8 cellular contexts compared by ENCODE assay signal in the genomic region with DNA sequence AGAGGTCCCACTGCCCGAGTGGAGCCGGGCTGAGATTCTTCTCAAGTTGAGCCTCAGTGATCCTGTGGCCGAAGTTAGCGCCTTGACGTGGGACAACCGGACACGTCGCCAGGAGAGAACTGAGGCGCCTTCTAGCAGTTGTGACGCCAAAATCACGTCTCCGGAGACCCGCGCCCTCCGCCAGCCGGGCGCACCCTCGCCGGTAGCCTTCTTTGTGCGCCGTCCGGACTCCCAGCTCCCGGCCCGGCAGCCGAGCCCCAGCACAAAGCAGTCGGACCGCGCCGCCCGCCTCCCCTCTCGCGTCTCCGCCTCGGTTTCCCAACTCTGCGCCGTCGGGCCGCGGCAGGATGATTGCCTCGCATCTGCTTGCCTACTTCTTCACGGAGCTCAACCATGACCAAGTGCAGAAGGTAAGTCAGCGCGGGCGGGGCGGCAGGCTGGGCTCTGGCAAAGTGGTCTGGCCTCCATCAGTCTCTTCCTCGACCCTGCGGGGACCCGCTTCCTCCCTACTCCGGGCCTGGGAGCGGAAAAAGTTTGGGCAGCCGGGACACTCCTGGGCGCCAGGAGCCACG. TPM values are rescaled to one million over a fixed set of nuclear protein-coding genes. Genes with fewer than 3 reads are reported as not detected.
A peak's percentile ranks its signal among the peaks of the same experiment; 100 is the strongest.
DNase-seq lines count a peak whose midpoint lies in the region; ATAC-seq and TF ChIP-seq lines count a peak whose summit lies in the region.
"Not testable (repeated sequence)": the region's sequence is repeated elsewhere in the genome, so short reads cannot be mapped to it uniquely, and the experiment has no call there.

No MANE protein-coding gene starts in this region.

- H3K9me3 ChIP-seq in Karpas-422 (ENCODE audit: low read length); body of pancreas; left ventricle myocardium inferior (replicated peaks); neutrophil; tibial artery: not testable (repeated sequence)

- H3K9me3 Mint-ChIP-seq in activated B cell treated with CpG ODN at 0.5 μM for 24 hours: not testable (repeated sequence)

- H3K4me3 ChIP-seq in Karpas-422 (ENCODE audit: low read length) (peak overlapping the region; percentile 88), body of pancreas (peak overlapping the region; percentile 41 to 68), left ventricle myocardium inferior (peak overlapping the region; percentile 81), neutrophil (ENCODE audit: low read depth in 1 of 2, low read length in 1 of 2) (peak overlapping the region; percentile 89 to 97), tibial artery (peak overlapping the region; percentile 59 to 69)

- peak overlapping the region; percentile 78; the same call in 1 of the 2 replicates for H2AFZ ChIP-seq in Karpas-422 (ENCODE audit: low read length)

- peaks cover 31% of the 10 kb centered on the region for H3K4me1 Mint-ChIP-seq in activated B cell treated with CpG ODN at 0.5 μM for 24 hours

- H3K27ac Mint-ChIP-seq in activated B cell treated with CpG ODN at 0.5 μM for 24 hours: peak overlapping the region; percentile 90

- POLR2A ChIA-PET in activated B cell treated with CpG ODN at 0.5 μM for 24 hours (lab: Charles Lee): interaction anchor here (0.6 to 6.6 kb wide), 5 partner anchors 10 to 1541 kb away, joined by 3 to 47 read pairs (median 3); a partner anchor contains a TSS

- H3K9ac ChIP-seq in Karpas-422 (ENCODE audit: low read length): peak overlapping the region; percentile 90

- peaks cover 35% of the 10 kb centered on the region for H4K20me1 ChIP-seq in Karpas-422 (ENCODE audit: insufficient read depth, low read depth, low read length)

- H3K36me3 ChIP-seq in Karpas-422 (ENCODE audit: insufficient read depth, low read length): peaks cover 13% of the 10 kb centered on the region
- H3K36me3 ChIP-seq in body of pancreas (replicated peaks in 1 of 2; ENCODE audit: insufficient read depth in 1 of 2, low read depth in 2 of 2); left ventricle myocardium inferior; neutrophil; tibial artery: not testable (repeated sequence)

- H3K27me3 Mint-ChIP-seq in activated B cell treated with CpG ODN at 0.5 μM for 24 hours: not testable (repeated sequence)

- H3K4me3 Mint-ChIP-seq in activated B cell treated with CpG ODN at 0.5 μM for 24 hours: peak overlapping the region; percentile 95

- intact Hi-C loops in activated B cell treated with CpG ODN at 0.5 μM for 24 hours (cut with micrococcal nuclease): loop anchor here (1.0 to 10.0 kb wide), 4 partner anchors 15 to 1098 kb away; a partner anchor contains a TSS
- intact Hi-C loops in body of pancreas (cut with DNase I); left ventricle myocardium inferior (cut with micrococcal nuclease); tibial artery (cut with DNase I; ENCODE audit: low total_unique reads): not testable (repeated sequence)

- not testable (repeated sequence) for TF ChIP-seq CTCF in activated B cell treated with CpG ODN at 0.5 μM for 24 hours (IDR thresholded peaks at IDR 0.05); body of pancreas (IDR thresholded peaks at IDR 0.05); left ventricle myocardium inferior (IDR thresholded peaks at IDR 0.05; ENCODE audit: borderline replicate concordance); neutrophil (IDR thresholded peaks at IDR 0.05); tibial artery (IDR thresholded peaks at IDR 0.05)

- peak in 1 of 3 donors; percentile 18 for TF ChIP-seq POLR2A in body of pancreas (IDR thresholded peaks at IDR 0.05)

- peak overlapping the region; percentile 89 for H3K4me2 ChIP-seq in Karpas-422 (ENCODE audit: low read depth, low read length, poor library complexity, severe bottlenecking)

- not testable (repeated sequence) for H3K27me3 ChIP-seq in Karpas-422 (ENCODE audit: low read length); body of pancreas; neutrophil; tibial artery
- peaks cover 40% of the 10 kb centered on the region for H3K27me3 ChIP-seq in left ventricle myocardium inferior (ENCODE audit: low read depth)

- DNase-seq in Karpas-422 (peak; percentile 79), activated B cell treated with CpG ODN at 0.5 μM for 24 hours (peak; percentile 53), body of pancreas (peak in 3 of 4 donors; percentile 13 to 31 (median 22)), left ventricle myocardium inferior (peak; percentile 31), tibial artery (peak in 1 of 2 donors; percentile 74)

- peaks cover 54% of the 10 kb centered on the region for H3K79me2 ChIP-seq in Karpas-422 (ENCODE audit: low read length)

- 0% methylated on average over 7 to 51 of the region's 53 CpGs for WGBS in body of pancreas, 2 donors

- CTCF ChIA-PET in activated B cell treated with CpG ODN at 0.5 μM for 24 hours (lab: Charles Lee): interaction anchor here (1.0 to 4.4 kb wide), 4 partner anchors 14 to 143 kb away, joined by 3 to 40 read pairs (median 4); no protein-coding TSS in a partner anchor

- H3K27ac ChIP-seq in Karpas-422 (ENCODE audit: low read length) (peak overlapping the region; percentile 68), body of pancreas (peak overlapping the region in 3 of 4 donors; percentile 37 to 70 (median 58)), left ventricle myocardium inferior (replicated peaks) (peak overlapping the region; percentile 64), neutrophil (peak overlapping the region; percentile 86), tibial artery (peak overlapping the region; percentile 84 to 91)

- H3K4me1 ChIP-seq in Karpas-422 (ENCODE audit: low read length) (peaks cover 54% of the 10 kb centered on the region), body of pancreas (peaks cover 29% of the 10 kb centered on the region), left ventricle myocardium inferior (peaks cover 29% of the 10 kb centered on the region), neutrophil (ENCODE audit: control insufficient read depth in 1 of 2, insufficient read depth in 1 of 2, low read depth in 1 of 2, low read length in 1 of 2) (peaks cover 50 to 56% of the 10 kb centered on the region in 2 experiments), tibial artery (peaks cover 0 to 29% (median 13%) of the 10 kb centered on the region in 4 donors)

- H3K36me3 Mint-ChIP-seq in activated B cell treated with CpG ODN at 0.5 μM for 24 hours (ENCODE audit: low read depth): not testable (repeated sequence)

- ATAC-seq in GM18517 (IDR thresholded peaks at IDR 0.05; ENCODE audit: unreplicated experiment): peak; percentile 9
- peak; percentile 3 for ATAC-seq in HG02623 (IDR thresholded peaks at IDR 0.05; ENCODE audit: unreplicated experiment)
- ATAC-seq in activated B cell treated with CpG ODN at 0.5 μM for 24 hours (ENCODE audit: low read depth): peak; percentile 11
- ATAC-seq in body of pancreas: peak; percentile 33

- not testable (repeated sequence) for H3K9me2 ChIP-seq in Karpas-422 (replicated peaks; ENCODE audit: insufficient read depth, low read length)

RNA-seq across cellular contexts. Expression of a gene that starts 0.4 kb away (rescaled TPM):
- total RNA-seq in Karpas-422 (2014; rRNA removed; shearing (Covaris generic); ENCODE audit: low replicate concordance): 80.7 and 111 TPM in 2 replicates
- total RNA-seq in activated B cell treated with CpG ODN at 0.5 μM for 24 hours: 14.5 and 15.3 TPM in 2 replicates
- total RNA-seq in body of pancreas: 1 to 10 TPM; 1.3 to 9.2 TPM
- total RNA-seq in left ventricle myocardium inferior: 19.0 TPM
